In the genomic region with DNA sequence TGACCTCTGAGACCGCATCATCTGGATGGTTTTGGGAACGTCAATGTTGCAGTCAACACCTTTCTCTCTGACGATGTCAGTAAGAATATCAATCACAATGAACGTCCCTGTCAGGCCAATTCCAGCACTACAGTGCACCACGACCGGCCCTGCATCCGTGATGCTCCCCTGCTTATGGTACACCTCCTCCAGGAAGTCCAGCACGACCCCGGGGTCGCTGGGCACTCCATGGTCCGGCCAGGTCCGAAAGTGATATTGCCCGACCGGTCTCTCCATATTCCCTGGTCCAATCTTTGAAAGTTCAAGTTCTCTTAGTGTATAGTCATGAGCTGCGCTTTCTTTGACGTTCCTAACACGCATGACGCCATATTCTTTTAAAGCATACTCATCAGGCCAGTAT, we compare ENCODE assay signal across 10 cellular contexts.
"Had no signal": no experiment of that assay in that cellular context is flagged by ENCODE, and none has a peak within 500 bp of the region (broad histone marks: within the 10 kb centered on the region; RNA-seq: fewer than 3 reads in every experiment).

No MANE protein-coding gene starts in this region.

- H3K4me3 ChIP-seq: GM23248, GM23338, HAP-1 had no signal

- ATAC-seq: GM23338, HCT116 had no signal

- H3K9ac ChIP-seq: GM23248 had no signal

- H3K9me3 ChIP-seq: HAP-1 had no signal

- FAIRE-seq: H1 had no signal

- H3K4me2 ChIP-seq: GM23338 had no signal

- DNase-seq: GM23248, GOT3, H7, H9, HCEC 1CT, HFFc6 had no signal

- H3K27ac ChIP-seq: GM23248 had no signal

- H2AFZ ChIP-seq: GM23248, GM23338 had no signal

- H3K36me3 ChIP-seq: HAP-1 had no signal

- H3K4me1 ChIP-seq: HAP-1 had no signal
